10 cellular contexts compared by ENCODE assay signal in the genomic region with DNA sequence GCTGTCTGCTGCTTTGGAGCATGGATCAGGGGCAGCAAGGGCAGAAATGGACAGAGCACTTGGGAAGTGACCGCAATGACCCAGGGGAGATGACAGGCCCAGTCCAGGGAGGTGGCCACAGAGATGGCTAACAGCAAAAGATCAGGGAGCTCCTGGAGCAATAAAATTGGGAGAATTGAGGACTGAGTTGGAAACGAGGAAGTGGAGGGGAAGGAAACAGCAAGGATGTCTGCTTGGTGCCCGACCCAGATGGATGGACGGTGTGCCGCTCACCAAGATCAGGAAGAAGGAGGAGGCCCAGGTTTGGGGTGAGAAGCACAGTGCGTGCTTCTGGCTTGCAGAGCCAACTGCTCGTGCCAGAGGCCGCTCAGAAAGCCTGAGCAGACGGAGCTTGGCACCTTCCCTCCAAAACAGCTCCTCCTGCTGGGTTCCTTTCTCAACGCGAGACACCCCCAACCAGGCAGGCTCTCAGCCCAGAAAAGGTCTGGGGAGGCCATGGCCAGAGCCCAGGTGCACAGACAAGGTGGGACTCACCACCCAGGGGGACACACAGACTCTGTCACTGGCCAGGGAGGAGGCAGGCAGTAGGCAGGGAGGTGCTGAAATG. TPM values are rescaled to one million over a fixed set of nuclear protein-coding genes. Genes with fewer than 3 reads are reported as not detected.
DNase-seq lines count a peak whose midpoint lies in the region; ATAC-seq, FAIRE-seq and TF ChIP-seq lines count a peak whose summit lies in the region.
"Had no signal": no experiment of that assay in that cellular context is flagged by ENCODE, and none has a peak within 500 bp of the region (broad histone marks: within the 10 kb centered on the region; RNA-seq: fewer than 3 reads in every experiment).

No MANE protein-coding gene starts in this region.

- H3K9me3 Mint-ChIP-seq in Caco-2 (ENCODE audit: unreplicated experiment) (no peaks in the 10 kb centered on the region), osteocyte (ENCODE audit: unreplicated experiment) (no peaks in the 10 kb centered on the region)
- H3K9me3 Mint-ChIP-seq: immature natural killer cell had no signal

- POLR2A ChIA-PET in Caco-2 (lab: Charles Lee) = interaction anchor here (1.0 kb wide), 1 partner anchor 21 kb away, joined by 3 read pairs; no protein-coding TSS in a partner anchor

- no peaks in the 10 kb centered on the region for H3K27me3 ChIP-seq in Caco-2 (replicated peaks; ENCODE audit: control insufficient read depth, insufficient read depth, low read length)

- H3K4me3 ChIP-seq in Caco-2 (ENCODE audit: low read depth, low read length) = no peak overlapping the region
- H3K4me3 ChIP-seq in astrocyte of the cerebellum (ENCODE audit: low read depth, low read length) = no peak overlapping the region
- no peak overlapping the region for H3K4me3 ChIP-seq in kidney (ENCODE audit: low read length in 2 of 2)

- BruUV-seq in Caco-2 (replicated peaks; lab: Mats Ljungman, UMichigan) = no TSS peak

- H3K27me3 Mint-ChIP-seq in Caco-2 (ENCODE audit: insufficient read depth, unreplicated experiment) (no peaks in the 10 kb centered on the region), osteocyte (ENCODE audit: unreplicated experiment) (peaks cover 10% of the 10 kb centered on the region)

- H3K36me3 Mint-ChIP-seq in Caco-2 (ENCODE audit: insufficient read depth, unreplicated experiment) (no peaks in the 10 kb centered on the region), osteocyte (ENCODE audit: unreplicated experiment) (no peaks in the 10 kb centered on the region)
- H3K36me3 Mint-ChIP-seq: immature natural killer cell had no signal

- peaks cover 30% of the 10 kb centered on the region for H3K4me1 Mint-ChIP-seq in Caco-2 (ENCODE audit: low read depth, unreplicated experiment)
- peaks cover 9% of the 10 kb centered on the region for H3K4me1 Mint-ChIP-seq in osteocyte (ENCODE audit: unreplicated experiment)

- CTCF ChIA-PET in Caco-2 (lab: Charles Lee) = interaction anchor here (0.6 to 2.1 kb wide), 7 partner anchors 11 to 777 kb away, joined by 3 to 16 read pairs (median 5); no protein-coding TSS in a partner anchor

- in situ Hi-C loops in astrocyte of the cerebellum (cut with HindIII; ENCODE audit: low sequenced_read_pairs) = no loop called here

- intact Hi-C loops in Caco-2 (cut with micrococcal nuclease; ENCODE audit: unreplicated experiment) (no loop called here), kidney (cut with DNase I) (no loop called here)

- H3K27ac Mint-ChIP-seq in Caco-2 (ENCODE audit: unreplicated experiment) = peak overlapping the region; percentile 36
- no peak overlapping the region for H3K27ac Mint-ChIP-seq in osteocyte (ENCODE audit: unreplicated experiment)

- H3K27ac ChIP-seq in kidney (ENCODE audit: low read depth in 2 of 2, low read length in 2 of 2) = no peak overlapping the region

- FAIRE-seq in kidney (lab: Jason Lieb, UNC) = no peak

- TF ChIP-seq CTCF in Caco-2 (IDR thresholded peaks at IDR 0.05; ENCODE audit: insufficient read depth in 1 of 2, low read depth in 1 of 2, low read length in 1 of 2, severe bottlenecking in 1 of 2, unreplicated experiment in 1 of 2) = peak in 1 of 2 experiments; percentile 36
- peak; percentile 55 for TF ChIP-seq CTCF in astrocyte of the cerebellum (IDR thresholded peaks at IDR 0.05; ENCODE audit: low read depth, low read length, missing control alignments)
- peak; percentile 6 for TF ChIP-seq CTCF in kidney (IDR thresholded peaks at IDR 0.05; ENCODE audit: borderline replicate concordance, extremely low read depth, insufficient read depth)
- no peak for TF ChIP-seq CTCF in osteocyte (IDR thresholded peaks at IDR 0.05)

- no peak overlapping the region for H3K4me3 Mint-ChIP-seq in Caco-2 (ENCODE audit: unreplicated experiment)
- no peak overlapping the region for H3K4me3 Mint-ChIP-seq in osteocyte (ENCODE audit: unreplicated experiment)
- H3K4me3 Mint-ChIP-seq: immature natural killer cell had no signal

- DNase-seq in Caco-2 = peak in 1 of 2 experiments; percentile 53
- peak; percentile 57 for DNase-seq in HT-29 (ENCODE audit: low spot score)
- peak; percentile 20 for DNase-seq in astrocyte of the cerebellum (ENCODE audit: low read depth)
- no peak for DNase-seq in kidney
- DNase-seq in osteocyte (ENCODE audit: extremely low spot score, unreplicated experiment) = no peak
- DNase-seq: immature natural killer cell had no signal

- H3K4me1 ChIP-seq in Caco-2 = peaks cover 30% of the 10 kb centered on the region
- peaks cover 9 to 13% of the 10 kb centered on the region in 2 donors for H3K4me1 ChIP-seq in kidney (ENCODE audit: control insufficient read depth in 1 of 2, insufficient read depth in 1 of 2, low read depth in 1 of 2, low read length in 2 of 2)

- no peak overlapping the region for H3K9ac ChIP-seq in kidney (ENCODE audit: low read length in 2 of 2)

- no peak for ATAC-seq in HG03460 (IDR thresholded peaks at IDR 0.05; ENCODE audit: unreplicated experiment)
- ATAC-seq in GM21529 (IDR thresholded peaks at IDR 0.05; ENCODE audit: unreplicated experiment) = no peak
- no peak for ATAC-seq in HG02759 (IDR thresholded peaks at IDR 0.05; ENCODE audit: unreplicated experiment)

- H3K36me3 ChIP-seq in Caco-2 (ENCODE audit: control insufficient read depth, insufficient read depth, low read length) (no peaks in the 10 kb centered on the region), kidney (ENCODE audit: control insufficient read depth in 1 of 2, insufficient read depth in 2 of 2, low read length in 2 of 2) (peaks cover 0 to 2% of the 10 kb centered on the region in 2 donors)

- no peaks in the 10 kb centered on the region for H3K9me3 ChIP-seq in Caco-2
- H3K9me3 ChIP-seq in kidney (ENCODE audit: control insufficient read depth in 1 of 2, low read length in 2 of 2) = no peaks in the 10 kb centered on the region

RNA-seq across cellular contexts. Expression of a gene that starts 1.7 kb away (rescaled TPM):
- not detected in 2 replicates for total RNA-seq in Caco-2 (2022)
- total RNA-seq in HT-29 (2014; rRNA removed; shearing (Covaris generic)) = not detected in 2 replicates
- total RNA-seq in kidney = 0.91 TPM
- 211 TPM for polyA plus RNA-seq in kidney (ENCODE audit: insufficient read depth, low read depth, low replicate concordance)
- total RNA-seq in osteocyte = not detected in 2 replicates

RNA-seq across cellular contexts. Expression of a gene that starts 17.9 kb away (rescaled TPM):
- total RNA-seq in Caco-2 (2022) = not detected in 2 replicates
- total RNA-seq in HT-29 (2014; rRNA removed; shearing (Covaris generic)) = not detected in 2 replicates
- total RNA-seq in kidney = not detected
- not detected for polyA plus RNA-seq in kidney (ENCODE audit: insufficient read depth, low read depth, low replicate concordance)
- not detected in 2 replicates for total RNA-seq in osteocyte
- total RNA-seq: T-helper 2 cell treated with Interferon-gamma antibody and Interleukin-4, amounts not matched to agents 100 ng/mL and 5 ng/mL, for 36 hours had no signal
- polyA plus RNA-seq: immature natural killer cell had no signal

RNA-seq across cellular contexts. Expression of a gene that starts 24.8 kb away (rescaled TPM):
- total RNA-seq in Caco-2 (2022) (15.2 and 16.7 TPM in 2 replicates), kidney (28.4 TPM), osteocyte (6.2 and 7.4 TPM in 2 replicates)
- 48.9 and 58.3 TPM in 2 replicates for total RNA-seq in HT-29 (2014; rRNA removed; shearing (Covaris generic))
- polyA plus RNA-seq in kidney (ENCODE audit: insufficient read depth, low read depth, low replicate concordance) = 56.3 TPM

RNA-seq across cellular contexts. Expression of a gene that starts 26.8 kb away (rescaled TPM):
- total RNA-seq in Caco-2 (2022) (13.3 and 14.0 TPM in 2 replicates), kidney (4.2 TPM), osteocyte (1.0 and 1.5 TPM in 2 replicates)
- 52.9 TPM in 2 replicates for total RNA-seq in HT-29 (2014; rRNA removed; shearing (Covaris generic))
- polyA plus RNA-seq in kidney (ENCODE audit: insufficient read depth, low read depth, low replicate concordance) = 3.1 TPM

RNA-seq across cellular contexts. Expression of a gene that starts 31.1 kb away (rescaled TPM):
- total RNA-seq in Caco-2 (2022) (240 and 241 TPM in 2 replicates), kidney (137 TPM), osteocyte (102 and 109 TPM in 2 replicates)
- 234 and 262 TPM in 2 replicates for total RNA-seq in HT-29 (2014; rRNA removed; shearing (Covaris generic))
- polyA plus RNA-seq in kidney (ENCODE audit: insufficient read depth, low read depth, low replicate concordance) = 190 TPM

Comparison
In these comparisons a context has a peak if more than half of its experiments do, and no peak if none do; other contexts are left out.
1. DNase-seq: peak in HT-29 (single experiment) and astrocyte of the cerebellum (single experiment); none in kidney (single experiment) and osteocyte (single experiment).